In genomic region chr1:7535016-7535415, GRCh38 we compare ENCODE assay signal across 25 cellular contexts.
"Had no signal": no experiment of that assay in that cellular context is flagged by ENCODE, and none has a peak within 500 bp of the region (broad histone marks: within the 10 kb centered on the region; RNA-seq: fewer than 3 reads in every experiment).

No MANE protein-coding gene starts in this region.

- H3K27me3 ChIP-seq: ascending aorta, body of pancreas had no signal

- H3K27ac ChIP-seq: ascending aorta, body of pancreas, RWPE1, SJSA1 had no signal

- H3K36me3 ChIP-seq: ascending aorta, SJSA1 had no signal

- H3K4me1 ChIP-seq: ascending aorta, body of pancreas, SJSA1 had no signal

- DNase-seq: activated CD4-positive, alpha-beta T cell treated with anti-CD3 and anti-CD28 coated beads for 4 hours; activated CD8-positive, alpha-beta memory T cell treated with anti-CD3 and anti-CD28 coated beads, Interleukin-2, amount 50 U/mL, for 4 hours; activated CD8-positive, alpha-beta T cell treated with anti-CD3 and anti-CD28 coated beads for 36 hours; activated naive CD4-positive, alpha-beta T cell; activated T-cell treated with anti-CD3 and anti-CD28 coated beads, Interleukin-2, amount 50 U/mL, for 72 hours; body of pancreas; Karpas-422; MM.1S; NCI-H1105; NCI-H1436; NCI-H1694 treated with DMSO at 0.1 percent for 48 hours; NCI-H2029 treated with DMSO at 0.1 percent for 48 hours; NCI-H345; NCI-H510A; NCI-H69; NK-92 treated with Interleukin-12 subunit alpha and Interleukin-12 subunit beta, amount 100 ng/mL, for 24 hours; OCI-M1; SHP77; SW 1271 had no signal

- H3K4me3 ChIP-seq: ascending aorta, body of pancreas, SJSA1 had no signal

- H3K9me3 ChIP-seq: ascending aorta, body of pancreas, SJSA1 had no signal

- ATAC-seq: activated CD4-positive, CD25-positive, alpha-beta regulatory T cell treated with anti-CD3 and anti-CD28 coated beads, Interleukin-2, amount 50 U/mL, for 24 hours; activated CD8-positive, alpha-beta T cell treated with anti-CD3 and anti-CD28 coated beads for 36 hours; activated T-cell treated with anti-CD3 and anti-CD28 coated beads, Interleukin-2, amount 50 U/mL, for 72 hours; body of pancreas; Panc1; SK-N-SH treated with all-trans-retinoic acid at 6 μM for 48 hours had no signal
